ENCODE assay signal across 3 cellular contexts in the genomic region with DNA sequence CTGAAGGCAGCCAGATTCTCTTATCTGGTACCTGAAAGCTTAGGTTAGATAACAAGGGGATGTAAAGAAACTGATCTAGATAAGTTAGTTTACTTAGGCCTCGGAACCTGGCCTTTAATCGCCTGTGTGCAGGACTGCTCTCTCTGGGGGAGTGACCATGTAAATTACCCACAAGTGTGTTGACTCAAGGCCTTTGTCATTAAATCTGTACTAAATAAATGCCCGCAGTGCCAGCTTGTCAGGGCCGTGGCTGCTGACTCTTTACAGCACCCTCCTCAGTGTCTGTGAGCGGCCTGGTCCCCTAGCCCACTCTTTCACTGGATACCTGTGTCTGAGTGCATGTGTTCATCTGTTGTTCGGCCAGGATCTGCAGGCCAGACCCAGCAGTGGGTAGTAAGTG. TPM values are rescaled to one million over a fixed set of nuclear protein-coding genes. Genes with fewer than 3 reads are reported as not detected.
"Had no signal": no experiment of that assay in that cellular context is flagged by ENCODE, and none has a peak within 500 bp of the region (broad histone marks: within the 10 kb centered on the region; RNA-seq: fewer than 3 reads in every experiment).

No MANE protein-coding gene starts in this region.

RNA-seq across cellular contexts. Expression of a gene that starts 52.8 kb away (rescaled TPM):
- total RNA-seq: esophagus mucosa, mucosa of descending colon had no signal
- polyA plus RNA-seq: keratinocyte had no signal
